1 cellular context compared by ENCODE assay signal in the genomic region with DNA sequence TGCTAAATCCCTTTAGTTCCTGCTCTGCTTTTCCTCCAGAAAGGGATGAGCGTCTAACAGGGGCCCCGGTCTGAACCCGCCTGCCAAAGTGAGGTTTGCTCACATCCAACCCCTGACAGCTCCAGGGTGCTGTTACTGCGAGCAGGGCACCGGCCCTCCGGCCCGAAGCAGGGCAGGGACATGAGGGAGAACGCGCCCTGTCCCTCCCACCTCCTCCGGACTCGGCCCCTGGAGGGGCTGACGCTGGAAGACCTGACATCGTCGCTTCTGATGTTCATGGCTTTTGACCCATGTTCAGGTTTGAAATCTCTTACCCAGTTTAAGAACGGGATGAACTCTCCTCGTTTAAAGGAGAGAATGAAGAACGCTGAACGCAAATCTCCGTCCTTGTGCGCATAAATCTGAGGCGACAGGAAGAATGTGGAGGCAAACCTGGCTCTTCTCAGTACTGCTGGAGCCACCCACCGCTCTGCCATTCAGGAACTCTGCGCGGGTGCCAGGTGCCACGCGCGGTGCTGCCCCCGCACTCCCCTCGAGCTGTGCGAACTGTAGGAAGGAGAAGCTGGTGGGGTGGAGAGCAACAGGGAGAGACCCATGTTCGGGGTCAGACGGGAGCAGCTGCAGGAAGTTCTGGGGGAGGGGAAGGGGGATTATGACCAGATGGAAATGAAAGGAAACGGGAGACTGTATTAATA.
TF ChIP-seq lines count a peak whose summit lies in the region.

No MANE protein-coding gene starts in this region.

TF ChIP-seq in HepG2, 621 proteins besides CTCF, POLR2A, EP300 and RAD21 (continued from another document and continues in another):
- TF ChIP-seq, protein P1, sequence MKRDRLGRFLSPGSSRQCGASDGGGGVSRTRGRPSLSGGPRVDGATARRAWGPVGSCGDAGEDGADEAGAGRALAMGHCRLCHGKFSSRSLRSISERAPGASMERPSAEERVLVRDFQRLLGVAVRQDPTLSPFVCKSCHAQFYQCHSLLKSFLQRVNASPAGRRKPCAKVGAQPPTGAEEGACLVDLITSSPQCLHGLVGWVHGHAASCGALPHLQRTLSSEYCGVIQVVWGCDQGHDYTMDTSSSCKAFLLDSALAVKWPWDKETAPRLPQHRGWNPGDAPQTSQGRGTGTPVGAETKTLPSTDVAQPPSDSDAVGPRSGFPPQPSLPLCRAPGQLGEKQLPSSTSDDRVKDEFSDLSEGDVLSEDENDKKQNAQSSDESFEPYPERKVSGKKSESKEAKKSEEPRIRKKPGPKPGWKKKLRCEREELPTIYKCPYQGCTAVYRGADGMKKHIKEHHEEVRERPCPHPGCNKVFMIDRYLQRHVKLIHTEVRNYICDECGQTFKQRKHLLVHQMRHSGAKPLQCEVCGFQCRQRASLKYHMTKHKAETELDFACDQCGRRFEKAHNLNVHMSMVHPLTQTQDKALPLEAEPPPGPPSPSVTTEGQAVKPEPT (CRISPR knock-in tag; IDR thresholded peaks at IDR 0.05; ENCODE audit: low read depth), result no peak
- TF ChIP-seq, protein P2, sequence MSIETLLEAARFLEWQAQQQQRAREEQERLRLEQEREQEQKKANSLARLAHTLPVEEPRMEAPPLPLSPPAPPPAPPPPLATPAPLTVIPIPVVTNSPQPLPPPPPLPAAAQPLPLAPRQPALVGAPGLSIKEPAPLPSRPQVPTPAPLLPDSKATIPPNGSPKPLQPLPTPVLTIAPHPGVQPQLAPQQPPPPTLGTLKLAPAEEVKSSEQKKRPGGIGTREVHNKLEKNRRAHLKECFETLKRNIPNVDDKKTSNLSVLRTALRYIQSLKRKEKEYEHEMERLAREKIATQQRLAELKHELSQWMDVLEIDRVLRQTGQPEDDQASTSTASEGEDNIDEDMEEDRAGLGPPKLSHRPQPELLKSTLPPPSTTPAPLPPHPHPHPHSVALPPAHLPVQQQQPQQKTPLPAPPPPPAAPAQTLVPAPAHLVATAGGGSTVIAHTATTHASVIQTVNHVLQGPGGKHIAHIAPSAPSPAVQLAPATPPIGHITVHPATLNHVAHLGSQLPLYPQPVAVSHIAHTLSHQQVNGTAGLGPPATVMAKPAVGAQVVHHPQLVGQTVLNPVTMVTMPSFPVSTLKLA (IDR thresholded peaks at IDR 0.05), result no peak
- TF ChIP-seq ZNF652 (CRISPR knock-in tag; IDR thresholded peaks at IDR 0.05; ENCODE audit: borderline replicate concordance, low read depth), result no peak
- 0 out of 2 replicates have a peak, but pooled peaks have one; percentile 16 for TF ChIP-seq RXRA (CRISPR knock-in tag; IDR thresholded peaks at IDR 0.05)
- 0 out of 2 replicates have a peak, but pooled peaks have one; percentile 72 for TF ChIP-seq GFI1 (CRISPR knock-in tag; IDR thresholded peaks at IDR 0.05; ENCODE audit: borderline replicate concordance)
- no peak for TF ChIP-seq ZSCAN25 (CRISPR knock-in tag; IDR thresholded peaks at IDR 0.05)
- peak; percentile 76; the same call in 1 of the 2 replicates for TF ChIP-seq ZNF788 (CRISPR knock-in tag; IDR thresholded peaks at IDR 0.05; ENCODE audit: borderline replicate concordance)
- 0 out of 2 replicates have a peak, but pooled peaks have one; percentile 5 for TF ChIP-seq BCL6 (CRISPR knock-in tag; IDR thresholded peaks at IDR 0.05)
- TF ChIP-seq ZNF720 (CRISPR knock-in tag; IDR thresholded peaks at IDR 0.05), result no peak
- TF ChIP-seq KDM4B (CRISPR knock-in tag; IDR thresholded peaks at IDR 0.05), result no peak
- no peak for TF ChIP-seq AHDC1 (CRISPR knock-in tag; IDR thresholded peaks at IDR 0.05; ENCODE audit: borderline replicate concordance)
- TF ChIP-seq, protein P3, sequence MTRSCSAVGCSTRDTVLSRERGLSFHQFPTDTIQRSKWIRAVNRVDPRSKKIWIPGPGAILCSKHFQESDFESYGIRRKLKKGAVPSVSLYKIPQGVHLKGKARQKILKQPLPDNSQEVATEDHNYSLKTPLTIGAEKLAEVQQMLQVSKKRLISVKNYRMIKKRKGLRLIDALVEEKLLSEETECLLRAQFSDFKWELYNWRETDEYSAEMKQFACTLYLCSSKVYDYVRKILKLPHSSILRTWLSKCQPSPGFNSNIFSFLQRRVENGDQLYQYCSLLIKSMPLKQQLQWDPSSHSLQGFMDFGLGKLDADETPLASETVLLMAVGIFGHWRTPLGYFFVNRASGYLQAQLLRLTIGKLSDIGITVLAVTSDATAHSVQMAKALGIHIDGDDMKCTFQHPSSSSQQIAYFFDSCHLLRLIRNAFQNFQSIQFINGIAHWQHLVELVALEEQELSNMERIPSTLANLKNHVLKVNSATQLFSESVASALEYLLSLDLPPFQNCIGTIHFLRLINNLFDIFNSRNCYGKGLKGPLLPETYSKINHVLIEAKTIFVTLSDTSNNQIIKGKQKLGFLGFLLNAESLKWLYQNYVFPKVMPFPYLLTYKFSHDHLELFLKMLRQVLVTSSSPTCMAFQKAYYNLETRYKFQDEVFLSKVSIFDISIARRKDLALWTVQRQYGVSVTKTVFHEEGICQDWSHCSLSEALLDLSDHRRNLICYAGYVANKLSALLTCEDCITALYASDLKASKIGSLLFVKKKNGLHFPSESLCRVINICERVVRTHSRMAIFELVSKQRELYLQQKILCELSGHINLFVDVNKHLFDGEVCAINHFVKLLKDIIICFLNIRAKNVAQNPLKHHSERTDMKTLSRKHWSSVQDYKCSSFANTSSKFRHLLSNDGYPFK (CRISPR knock-in tag; IDR thresholded peaks at IDR 0.05; ENCODE audit: borderline replicate concordance), result no peak
- TF ChIP-seq ZBTB1 (CRISPR knock-in tag; IDR thresholded peaks at IDR 0.05; ENCODE audit: borderline replicate concordance), result no peak
- no peak for TF ChIP-seq ZKSCAN1 (IDR thresholded peaks at IDR 0.05; ENCODE audit: low read length)
- TF ChIP-seq, protein P4, sequence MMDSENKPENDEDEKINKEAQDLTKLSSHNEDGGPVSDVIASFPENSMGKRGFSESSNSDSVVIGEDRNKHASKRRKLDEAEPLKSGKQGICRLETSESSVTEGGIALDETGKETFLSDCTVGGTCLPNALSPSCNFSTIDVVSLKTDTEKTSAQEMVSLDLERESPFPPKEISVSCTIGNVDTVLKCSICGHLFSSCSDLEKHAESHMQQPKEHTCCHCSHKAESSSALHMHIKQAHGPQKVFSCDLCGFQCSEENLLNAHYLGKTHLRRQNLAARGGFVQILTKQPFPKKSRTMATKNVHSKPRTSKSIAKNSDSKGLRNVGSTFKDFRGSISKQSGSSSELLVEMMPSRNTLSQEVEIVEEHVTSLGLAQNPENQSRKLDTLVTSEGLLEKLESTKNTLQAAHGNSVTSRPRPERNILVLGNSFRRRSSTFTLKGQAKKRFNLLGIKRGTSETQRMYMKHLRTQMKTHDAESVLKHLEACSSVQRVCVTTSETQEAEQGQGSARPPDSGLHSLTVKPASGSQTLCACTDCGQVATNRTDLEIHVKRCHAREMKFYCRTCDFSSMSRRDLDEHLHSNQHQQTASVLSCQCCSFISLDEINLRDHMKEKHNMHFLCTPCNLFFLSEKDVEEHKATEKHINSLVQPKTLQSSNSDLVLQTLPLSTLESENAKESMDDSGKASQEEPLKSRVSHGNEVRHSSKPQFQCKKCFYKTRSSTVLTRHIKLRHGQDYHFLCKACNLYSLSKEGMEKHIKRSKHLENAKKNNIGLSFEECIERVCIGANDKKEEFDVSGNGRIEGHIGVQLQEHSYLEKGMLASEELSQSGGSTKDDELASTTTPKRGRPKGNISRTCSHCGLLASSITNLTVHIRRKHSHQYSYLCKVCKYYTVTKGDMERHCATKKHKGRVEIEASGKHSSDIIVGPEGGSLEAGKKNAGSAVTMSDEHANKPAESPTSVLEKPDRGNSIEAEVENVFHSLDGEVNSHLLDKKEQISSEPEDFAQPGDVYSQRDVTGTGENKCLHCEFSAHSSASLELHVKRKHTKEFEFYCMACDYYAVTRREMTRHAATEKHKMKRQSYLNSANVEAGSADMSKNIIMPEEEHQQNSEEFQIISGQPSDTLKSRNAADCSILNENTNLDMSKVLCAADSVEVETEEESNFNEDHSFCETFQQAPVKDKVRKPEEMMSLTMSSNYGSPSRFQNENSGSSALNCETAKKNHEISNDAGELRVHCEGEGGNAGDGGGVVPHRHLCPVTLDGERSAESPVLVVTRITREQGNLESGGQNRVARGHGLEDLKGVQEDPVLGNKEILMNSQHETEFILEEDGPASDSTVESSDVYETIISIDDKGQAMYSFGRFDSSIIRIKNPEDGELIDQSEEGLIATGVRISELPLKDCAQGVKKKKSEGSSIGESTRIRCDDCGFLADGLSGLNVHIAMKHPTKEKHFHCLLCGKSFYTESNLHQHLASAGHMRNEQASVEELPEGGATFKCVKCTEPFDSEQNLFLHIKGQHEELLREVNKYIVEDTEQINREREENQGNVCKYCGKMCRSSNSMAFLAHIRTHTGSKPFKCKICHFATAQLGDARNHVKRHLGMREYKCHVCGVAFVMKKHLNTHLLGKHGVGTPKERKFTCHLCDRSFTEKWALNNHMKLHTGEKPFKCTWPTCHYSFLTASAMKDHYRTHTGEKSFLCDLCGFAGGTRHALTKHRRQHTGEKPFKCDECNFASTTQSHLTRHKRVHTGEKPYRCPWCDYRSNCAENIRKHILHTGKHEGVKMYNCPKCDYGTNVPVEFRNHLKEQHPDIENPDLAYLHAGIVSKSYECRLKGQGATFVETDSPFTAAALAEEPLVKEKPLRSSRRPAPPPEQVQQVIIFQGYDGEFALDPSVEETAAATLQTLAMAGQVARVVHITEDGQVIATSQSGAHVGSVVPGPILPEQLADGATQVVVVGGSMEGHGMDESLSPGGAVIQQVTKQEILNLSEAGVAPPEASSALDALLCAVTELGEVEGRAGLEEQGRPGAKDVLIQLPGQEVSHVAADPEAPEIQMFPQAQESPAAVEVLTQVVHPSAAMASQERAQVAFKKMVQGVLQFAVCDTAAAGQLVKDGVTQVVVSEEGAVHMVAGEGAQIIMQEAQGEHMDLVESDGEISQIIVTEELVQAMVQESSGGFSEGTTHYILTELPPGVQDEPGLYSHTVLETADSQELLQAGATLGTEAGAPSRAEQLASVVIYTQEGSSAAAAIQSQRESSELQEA (CRISPR knock-in tag; IDR thresholded peaks at IDR 0.05; ENCODE audit: not compliant biosample characterization), result no peak
- TF ChIP-seq ZNF350 (CRISPR knock-in tag; IDR thresholded peaks at IDR 0.05; ENCODE audit: borderline replicate concordance, low read depth), result no peak
- TF ChIP-seq, protein P5, sequence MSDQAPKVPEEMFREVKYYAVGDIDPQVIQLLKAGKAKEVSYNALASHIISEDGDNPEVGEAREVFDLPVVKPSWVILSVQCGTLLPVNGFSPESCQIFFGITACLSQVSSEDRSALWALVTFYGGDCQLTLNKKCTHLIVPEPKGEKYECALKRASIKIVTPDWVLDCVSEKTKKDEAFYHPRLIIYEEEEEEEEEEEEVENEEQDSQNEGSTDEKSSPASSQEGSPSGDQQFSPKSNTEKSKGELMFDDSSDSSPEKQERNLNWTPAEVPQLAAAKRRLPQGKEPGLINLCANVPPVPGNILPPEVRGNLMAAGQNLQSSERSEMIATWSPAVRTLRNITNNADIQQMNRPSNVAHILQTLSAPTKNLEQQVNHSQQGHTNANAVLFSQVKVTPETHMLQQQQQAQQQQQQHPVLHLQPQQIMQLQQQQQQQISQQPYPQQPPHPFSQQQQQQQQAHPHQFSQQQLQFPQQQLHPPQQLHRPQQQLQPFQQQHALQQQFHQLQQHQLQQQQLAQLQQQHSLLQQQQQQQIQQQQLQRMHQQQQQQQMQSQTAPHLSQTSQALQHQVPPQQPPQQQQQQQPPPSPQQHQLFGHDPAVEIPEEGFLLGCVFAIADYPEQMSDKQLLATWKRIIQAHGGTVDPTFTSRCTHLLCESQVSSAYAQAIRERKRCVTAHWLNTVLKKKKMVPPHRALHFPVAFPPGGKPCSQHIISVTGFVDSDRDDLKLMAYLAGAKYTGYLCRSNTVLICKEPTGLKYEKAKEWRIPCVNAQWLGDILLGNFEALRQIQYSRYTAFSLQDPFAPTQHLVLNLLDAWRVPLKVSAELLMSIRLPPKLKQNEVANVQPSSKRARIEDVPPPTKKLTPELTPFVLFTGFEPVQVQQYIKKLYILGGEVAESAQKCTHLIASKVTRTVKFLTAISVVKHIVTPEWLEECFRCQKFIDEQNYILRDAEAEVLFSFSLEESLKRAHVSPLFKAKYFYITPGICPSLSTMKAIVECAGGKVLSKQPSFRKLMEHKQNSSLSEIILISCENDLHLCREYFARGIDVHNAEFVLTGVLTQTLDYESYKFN (CRISPR knock-in tag; conservative IDR thresholded peaks at IDR 0.05), result no peak
- no peak for TF ChIP-seq NR1H2 (CRISPR knock-in tag; IDR thresholded peaks at IDR 0.05; ENCODE audit: borderline replicate concordance, low read depth)
- TF ChIP-seq MIER3 (CRISPR knock-in tag; IDR thresholded peaks at IDR 0.05; ENCODE audit: borderline replicate concordance), result no peak
- TF ChIP-seq ZNF773 (CRISPR knock-in tag; IDR thresholded peaks at IDR 0.05; ENCODE audit: borderline replicate concordance), result 0 out of 2 replicates have a peak, but pooled peaks have one; percentile 22
- TF ChIP-seq NCOR1 (IDR thresholded peaks at IDR 0.05; ENCODE audit: borderline replicate concordance, low read length), result no peak
- no peak for TF ChIP-seq ZNF335 (CRISPR knock-in tag; IDR thresholded peaks at IDR 0.05)
